ENCODE assay signal across 23 cellular contexts in the genomic region with DNA sequence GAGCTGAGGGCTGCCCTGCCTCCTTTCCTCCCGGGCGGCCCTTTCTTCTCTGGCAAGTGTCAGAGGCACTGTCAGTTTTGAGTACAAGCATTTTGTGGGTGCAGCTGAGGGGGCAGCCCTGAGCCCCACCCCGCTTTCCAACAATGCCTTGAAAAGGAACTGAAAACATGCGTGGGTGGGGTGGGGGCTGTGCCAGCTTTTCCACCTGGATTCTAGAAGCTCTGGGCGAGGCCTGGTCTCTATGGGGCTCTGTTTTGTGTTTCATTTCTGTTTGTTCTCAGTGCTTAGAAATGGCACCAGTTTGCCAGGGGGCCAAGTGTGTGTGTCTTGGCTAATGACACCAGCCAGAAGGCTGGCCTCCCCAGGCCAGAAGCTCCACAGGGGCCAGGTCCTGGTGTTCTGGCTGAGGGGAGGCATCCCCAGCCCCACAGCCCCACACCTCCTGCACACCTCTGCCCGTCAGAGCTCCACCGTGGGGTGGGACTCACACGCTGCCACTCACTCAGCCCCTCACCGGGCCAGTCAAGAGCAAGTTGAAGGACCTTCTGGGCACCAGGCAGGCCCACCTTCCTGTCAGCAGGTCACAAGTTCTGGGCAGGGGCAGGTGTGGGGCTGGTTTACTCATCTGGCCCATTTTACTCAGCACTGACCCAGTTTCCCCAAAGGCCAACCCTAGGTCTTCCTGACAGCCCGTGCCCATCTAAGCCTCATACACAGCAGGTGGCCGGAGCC.
DNase-seq lines count a peak whose midpoint lies in the region; ATAC-seq and TF ChIP-seq lines count a peak whose summit lies in the region.
"Had no signal": no experiment of that assay in that cellular context is flagged by ENCODE, and none has a peak within 500 bp of the region (broad histone marks: within the 10 kb centered on the region; RNA-seq: fewer than 3 reads in every experiment).

No MANE protein-coding gene starts in this region.

- BruUV-seq in IMR-90 (replicated peaks; lab: Mats Ljungman, UMichigan), result no TSS peak

- no peak overlapping the region for H2BK120ac ChIP-seq in IMR-90 (ENCODE audit: low read depth, low read length)

- H4K5ac ChIP-seq in IMR-90 (ENCODE audit: low read depth, low read length), result no peak overlapping the region

- 82% methylated on average over 6 of the region's 11 CpGs; no CpG with 5 or more reads in 1 of the 2 experiments for WGBS in IMR-90 (ENCODE audit: extremely low coverage in 2 of 2, insufficient read length in 1 of 2), 2 experiments
- 61 to 79% (median 70%) methylated on average over 8 to 11 of the region's 11 CpGs for WGBS in stomach, 5 donors

- no peak overlapping the region for H3K14ac ChIP-seq in IMR-90 (replicated peaks; ENCODE audit: low read depth, low read length)

- dilution Hi-C loops in IMR-90 (cut with HindIII; ENCODE audit: low sequenced_read_pairs, unreplicated experiment), result no loop called here

- H2BK5ac ChIP-seq in IMR-90 (ENCODE audit: low read depth, low read length, poor library complexity, severe bottlenecking), result no peak overlapping the region

- H3K9me3 ChIP-seq in IMR-90 (ENCODE audit: control insufficient read depth, insufficient read depth, low read length), result no peaks in the 10 kb centered on the region
- no peaks in the 10 kb centered on the region for H3K9me3 ChIP-seq in stomach
- H3K9me3 ChIP-seq: HAP-1 had no signal

- H3K4ac ChIP-seq in IMR-90 (ENCODE audit: low read depth, low read length), result no peak overlapping the region

- H3K27ac ChIP-seq in IMR-90 (ENCODE audit: insufficient read depth, low read length) (no peak overlapping the region), stomach (peak overlapping the region; percentile 39 to 82 (median 60))

- no peaks in the 10 kb centered on the region for H3K36me3 ChIP-seq in IMR-90 (ENCODE audit: control insufficient read depth, insufficient read depth, low read length)
- H3K36me3 ChIP-seq in stomach, result no peaks in the 10 kb centered on the region
- H3K36me3 ChIP-seq: HAP-1 had no signal

- TF ChIP-seq POLR2A in IMR-90 (IDR thresholded peaks at IDR 0.05; ENCODE audit: low read depth, low read length), result no peak
- no peak for TF ChIP-seq POLR2A in stomach (IDR thresholded peaks at IDR 0.05)

- POLR2A ChIA-PET in IMR-90 (lab: Charles Lee; ENCODE audit: unreplicated experiment), result no interaction called here

- ATAC-seq in IMR-90 (ENCODE audit: low read depth), result no peak; the same call in 1 of the 2 replicates
- ATAC-seq in HG03521 (IDR thresholded peaks at IDR 0.05; ENCODE audit: unreplicated experiment), result no peak
- ATAC-seq: CD8-positive, alpha-beta T cell; sciatic nerve had no signal

- no peak for TF ChIP-seq RAD21 in IMR-90 (IDR thresholded peaks at IDR 0.05; ENCODE audit: low read length)

- peaks cover 2% of the 10 kb centered on the region for H3K36me3 Mint-ChIP-seq in chondrocyte (ENCODE audit: low read depth)
- H3K36me3 Mint-ChIP-seq: CD8-positive, alpha-beta T cell; IgD-negative memory B cell had no signal

- peaks cover 12% of the 10 kb centered on the region for H3K9me1 ChIP-seq in IMR-90 (ENCODE audit: insufficient read depth, low read length)

- H4K8ac ChIP-seq in IMR-90 (ENCODE audit: low read depth in 2 of 2, low read length in 2 of 2), result no peak overlapping the region

- H3K27me3 ChIP-seq in IMR-90 (ENCODE audit: control insufficient read depth, insufficient read depth, low read length) (no peaks in the 10 kb centered on the region), stomach (no peaks in the 10 kb centered on the region)

- H3K4me1 ChIP-seq in IMR-90 (ENCODE audit: control insufficient read depth, insufficient read depth, low read length), result peaks cover 5% of the 10 kb centered on the region; the same call in 1 of the 2 replicates
- peaks cover 17 to 87% (median 48%) of the 10 kb centered on the region in 4 donors for H3K4me1 ChIP-seq in stomach
- H3K4me1 ChIP-seq: HAP-1 had no signal

- TF ChIP-seq EP300 in stomach (IDR thresholded peaks at IDR 0.05), result peak; percentile 24

- peak overlapping the region; percentile 36 for H3K27ac Mint-ChIP-seq in chondrocyte (ENCODE audit: unreplicated experiment)
- H3K27ac Mint-ChIP-seq: activated naive CD4-positive, alpha-beta T cell treated with anti-CD3 and anti-CD28 coated beads for 36 hours; CD8-positive, alpha-beta T cell; IgD-negative memory B cell; T-helper 1 cell treated with Interleukin-12 subunit alpha and Interleukin-12 subunit beta and Interleukin-4 antibody, amounts not matched to agents 30 μg/mL and 1 μg/mL, for 36 hours had no signal

- in situ Hi-C loops in IMR-90 (cut with MboI; ENCODE audit: low sequenced_read_pairs), result no loop called here

- no peaks in the 10 kb centered on the region for H3K79me1 ChIP-seq in IMR-90 (ENCODE audit: low read depth in 1 of 2, low read length in 2 of 2)

- H3K18ac ChIP-seq in IMR-90 (ENCODE audit: low read depth, low read length), result no peak overlapping the region

- H2BK20ac ChIP-seq in IMR-90 (ENCODE audit: low read depth, low read length), result no peak overlapping the region

- no peaks in the 10 kb centered on the region; the same call in none of the 2 replicates for H4K20me1 ChIP-seq in IMR-90 (ENCODE audit: insufficient read depth, low read length)

- H3K23ac ChIP-seq in IMR-90 (ENCODE audit: low read depth, low read length), result no peak overlapping the region

- no peak overlapping the region for H3K4me2 ChIP-seq in IMR-90 (ENCODE audit: low read depth, low read length)

- intact Hi-C loops in IMR-90 (cut with micrococcal nuclease) (no loop called here), stomach (cut with DNase I; ENCODE audit: low total_unique reads) (no loop called here)

- no peak overlapping the region for H3K4me3 ChIP-seq in IMR-90 (ENCODE audit: insufficient read depth, low read depth, low read length)
- H3K4me3 ChIP-seq in stomach, result no peak overlapping the region
- H3K4me3 ChIP-seq: HAP-1 had no signal

- no peak overlapping the region for H2BK15ac ChIP-seq in IMR-90 (ENCODE audit: low read depth, low read length)

- peaks cover 26% of the 10 kb centered on the region for H3K4me1 Mint-ChIP-seq in chondrocyte (ENCODE audit: low read depth)
- H3K4me1 Mint-ChIP-seq: IgD-negative memory B cell had no signal

- no peak overlapping the region for H2AK5ac ChIP-seq in IMR-90 (ENCODE audit: low read depth, low read length)

- peak overlapping the region; percentile 10 for H2AK9ac ChIP-seq in IMR-90 (replicated peaks; ENCODE audit: low read depth, low read length, poor library complexity)

- CTCF ChIA-PET in IMR-90 (lab: Yijun Ruan, JAX), result no interaction called here

- H4K91ac ChIP-seq in IMR-90 (ENCODE audit: insufficient read depth, low read depth, low read length), result no peak overlapping the region

- no peaks in the 10 kb centered on the region for H3K27me3 Mint-ChIP-seq in chondrocyte (ENCODE audit: low read depth)

- TF ChIP-seq CTCF in IMR-90 (conservative IDR thresholded peaks at IDR 0.05; ENCODE audit: low read depth, low read length) (no peak), chondrocyte (IDR thresholded peaks at IDR 0.05) (no peak), stomach (IDR thresholded peaks at IDR 0.05) (no peak)

- H3K56ac ChIP-seq in IMR-90 (ENCODE audit: extremely low read depth, insufficient read depth, low read length), result no peak overlapping the region

- no peak overlapping the region for H2AFZ ChIP-seq in IMR-90 (replicated peaks; ENCODE audit: low read length, poor library complexity)

- no peak overlapping the region for H3K9ac ChIP-seq in IMR-90 (ENCODE audit: low read depth, low read length)

- H3K4me3 Mint-ChIP-seq in chondrocyte (ENCODE audit: unreplicated experiment), result no peak overlapping the region
- H3K4me3 Mint-ChIP-seq: activated naive CD4-positive, alpha-beta T cell treated with anti-CD3 and anti-CD28 coated beads for 36 hours; CD8-positive, alpha-beta T cell; IgD-negative memory B cell; neural crest cell; T-helper 1 cell treated with Interleukin-12 subunit alpha and Interleukin-12 subunit beta and Interleukin-4 antibody, amounts not matched to agents 30 μg/mL and 1 μg/mL, for 36 hours had no signal

- H3K9me3 Mint-ChIP-seq in chondrocyte (ENCODE audit: low read depth), result no peaks in the 10 kb centered on the region
- H3K9me3 Mint-ChIP-seq: activated naive CD4-positive, alpha-beta T cell treated with anti-CD3 and anti-CD28 coated beads for 36 hours; CD8-positive, alpha-beta T cell; IgD-negative memory B cell; neural crest cell; T-helper 1 cell treated with Interleukin-12 subunit alpha and Interleukin-12 subunit beta and Interleukin-4 antibody, amounts not matched to agents 30 μg/mL and 1 μg/mL, for 36 hours had no signal

- DNase-seq in IMR-90, result no peak
- DNase-seq in chondrocyte (ENCODE audit: low spot score), result peak; percentile 86
- peak in 34 of 56 donors; percentile 19 to 84 (median 48) for DNase-seq in nucleus accumbens (lab: John Stamatoyannopoulos, UW)
- peak; percentile 40 for DNase-seq in stomach
- DNase-seq in D341Med (ENCODE audit: low spot score), result no peak
- no peak for DNase-seq in inferior parietal cortex (ENCODE audit: extremely low spot score)
- no peak for DNase-seq in NCI-H2196 (lab: John Stamatoyannopoulos, UW; ENCODE audit: unreplicated experiment)
- DNase-seq: activated CD4-positive, alpha-beta T cell treated with anti-CD3 and anti-CD28 coated beads, Interleukin-2, amount 50 U/mL, for 4 hours; activated naive CD4-positive, alpha-beta T cell treated with anti-CD3 and anti-CD28 coated beads for 36 hours; activated T-cell treated with anti-CD3 and anti-CD28 coated beads for 4 hours; CD8-positive, alpha-beta T cell; DMS79 treated with DMSO at 0.1 percent for 48 hours; mesendoderm; NCI-H2171 treated with DMSO at 0.1 percent for 48 hours; OCI-M1; SIG-M5; stimulated activated CD4-positive, alpha-beta T cell treated with anti-CD3 and anti-CD28 coated beads, Interleukin-1b, Interleukin-23, amount 100 ng/mL, for 48 hours had no signal

TF ChIP-seq in IMR-90, 13 proteins besides CTCF, POLR2A, EP300 and RAD21 (continues in another document):
- TF ChIP-seq SMC3 (IDR thresholded peaks at IDR 0.05; ENCODE audit: low read depth, low read length), result no peak
- no peak for TF ChIP-seq CHD1 (IDR thresholded peaks at IDR 0.05; ENCODE audit: low read depth, low read length)
- TF ChIP-seq MXI1 (IDR thresholded peaks at IDR 0.05; ENCODE audit: borderline replicate concordance, low read depth, low read length), result no peak
- TF ChIP-seq MAFK (IDR thresholded peaks at IDR 0.05; ENCODE audit: low read depth, low read length), result no peak
- TF ChIP-seq RFX5 (IDR thresholded peaks at IDR 0.05; ENCODE audit: low read depth, low read length), result no peak
- TF ChIP-seq CEBPB (IDR thresholded peaks at IDR 0.05; ENCODE audit: low read depth, low read length), result no peak
- no peak for TF ChIP-seq NFE2L2 (IDR thresholded peaks at IDR 0.05; ENCODE audit: low read depth, low read length)
- TF ChIP-seq MAZ (IDR thresholded peaks at IDR 0.05; ENCODE audit: borderline replicate concordance, low read depth, low read length), result no peak
- no peak for TF ChIP-seq RCOR1 (IDR thresholded peaks at IDR 0.05; ENCODE audit: insufficient replicate concordance, low read length)

Comparison
In these comparisons a context has a peak if more than half of its experiments do, and no peak if none do; other contexts are left out.
1. DNase-seq: peak in chondrocyte (single experiment), nucleus accumbens (34 of 56) and stomach (single experiment); none in IMR-90 (single experiment), D341Med (single experiment), inferior parietal cortex (single experiment) and NCI-H2196 (single experiment).